ENCODE assay signal across 16 cellular contexts in the genomic region with DNA sequence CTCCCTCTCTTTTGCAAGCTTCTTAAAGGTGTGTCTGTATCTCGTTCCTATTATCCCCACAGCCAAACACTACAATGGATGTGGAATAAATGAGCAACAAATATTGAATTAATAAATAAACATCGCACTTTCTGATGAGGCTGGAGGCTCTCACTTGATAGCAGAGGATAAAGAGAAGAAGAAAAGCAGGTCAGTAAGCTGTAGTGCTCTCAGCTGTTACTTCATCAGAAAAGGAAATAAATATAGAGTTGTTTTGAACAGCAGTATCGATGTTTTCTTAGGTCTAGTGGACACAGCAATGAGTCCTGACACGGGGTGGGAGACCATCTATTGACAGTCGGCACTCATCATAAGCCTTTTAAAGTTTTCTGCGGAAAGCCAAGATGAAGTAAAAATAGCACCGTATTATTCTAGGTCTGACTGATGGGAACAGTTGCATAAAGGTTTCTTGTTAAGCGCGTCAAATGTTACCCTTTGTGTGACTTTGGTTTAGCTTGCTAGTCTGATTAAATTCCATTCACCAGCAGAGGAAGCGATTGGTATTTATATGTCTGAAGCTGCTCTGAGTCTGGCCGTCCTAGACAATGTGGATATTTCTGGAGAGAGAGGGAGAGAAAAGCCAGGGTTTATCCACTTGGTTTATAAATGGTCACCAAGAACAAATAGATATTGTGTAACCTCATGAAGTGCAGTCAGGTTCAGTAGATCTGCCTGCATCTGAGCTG.
DNase-seq lines count a peak whose midpoint lies in the region; ATAC-seq and TF ChIP-seq lines count a peak whose summit lies in the region.
"Had no signal": no experiment of that assay in that cellular context is flagged by ENCODE, and none has a peak within 500 bp of the region (broad histone marks: within the 10 kb centered on the region; RNA-seq: fewer than 3 reads in every experiment).

No MANE protein-coding gene starts in this region.

- no peak overlapping the region for H3K23ac ChIP-seq in mesenchymal stem cell (ENCODE audit: low read length in 2 of 2)

- TF ChIP-seq CTCF in fibroblast of villous mesenchyme (IDR thresholded peaks at IDR 0.05; ENCODE audit: insufficient read depth, low read depth, low read length) (no peak), thoracic aorta (IDR thresholded peaks at IDR 0.05) (no peak)

- no peak overlapping the region for H4K91ac ChIP-seq in mesenchymal stem cell (ENCODE audit: low read length)

- H4K8ac ChIP-seq in mesenchymal stem cell (ENCODE audit: low read length), result no peak overlapping the region

- H3K36me3 ChIP-seq in mesenchymal stem cell (ENCODE audit: control insufficient read depth in 1 of 2, insufficient read depth in 2 of 2, low read depth in 1 of 2, low read length in 2 of 2) (no peaks in the 10 kb centered on the region), thoracic aorta (no peaks in the 10 kb centered on the region)
- H3K36me3 ChIP-seq: BLaER1 treated with 17β-estradiol and CSF1 and Interleukin-3, amounts not matched to agents 10 nM and 100 nM; WERI-Rb-1 had no signal

- no peak overlapping the region for H3K4me3 ChIP-seq in fibroblast of villous mesenchyme (ENCODE audit: low read depth, low read length)
- no peak overlapping the region for H3K4me3 ChIP-seq in mesenchymal stem cell (ENCODE audit: insufficient read depth in 1 of 2, low read depth in 1 of 2, low read length in 2 of 2)
- H3K4me3 ChIP-seq in thoracic aorta, result peak overlapping the region; percentile 28
- H3K4me3 ChIP-seq: BLaER1 treated with 17β-estradiol and CSF1 and Interleukin-3, amounts not matched to agents 10 nM and 100 nM; GM12878 had no signal

- no peak overlapping the region for H3K14ac ChIP-seq in mesenchymal stem cell (ENCODE audit: low read length in 2 of 2)

- H2AFZ ChIP-seq in mesenchymal stem cell (ENCODE audit: low read depth, low read length), result no peak overlapping the region

- no peak overlapping the region for H2BK5ac ChIP-seq in mesenchymal stem cell (ENCODE audit: low read depth, low read length, poor library complexity, severe bottlenecking)

- H3K27me3 ChIP-seq in mesenchymal stem cell (ENCODE audit: control insufficient read depth in 1 of 2, insufficient read depth in 1 of 2, low read length in 2 of 2), result no peaks in the 10 kb centered on the region
- H3K27me3 ChIP-seq in thoracic aorta (replicated peaks; ENCODE audit: insufficient read depth), result no peaks in the 10 kb centered on the region
- H3K27me3 ChIP-seq: BLaER1 treated with 17β-estradiol and CSF1 and Interleukin-3, amounts not matched to agents 10 nM and 100 nM had no signal

- H3K9me3 ChIP-seq in mesenchymal stem cell (ENCODE audit: control insufficient read depth, low read length) (no peaks in the 10 kb centered on the region), thoracic aorta (no peaks in the 10 kb centered on the region)
- H3K9me3 ChIP-seq: BLaER1 treated with 17β-estradiol and CSF1 and Interleukin-3, amounts not matched to agents 10 nM and 100 nM had no signal

- H3K18ac ChIP-seq in mesenchymal stem cell (ENCODE audit: low read depth in 1 of 2, low read length in 2 of 2), result no peak overlapping the region

- no peak overlapping the region for H3K4ac ChIP-seq in mesenchymal stem cell (ENCODE audit: low read depth in 1 of 2, low read length in 2 of 2)

- H3K4me1 ChIP-seq in mesenchymal stem cell (ENCODE audit: control insufficient read depth, insufficient read depth, low read depth, low read length) (peaks cover 6% of the 10 kb centered on the region), thoracic aorta (ENCODE audit: control insufficient read depth in 1 of 2, low read depth in 2 of 2) (peaks cover 23 to 47% of the 10 kb centered on the region in 2 donors)

- no peak overlapping the region for H2BK12ac ChIP-seq in mesenchymal stem cell (ENCODE audit: low read length in 2 of 2)

- DNase-seq in amniotic epithelial cell (ENCODE audit: low read depth) (peak; percentile 47), fibroblast of villous mesenchyme (ENCODE audit: low read depth) (peak; percentile 29), mesenchymal stem cell (peak; percentile 39), thoracic aorta (ENCODE audit: low spot score) (no peak), NCI-H187 (lab: John Stamatoyannopoulos, UW) (no peak), 8988T (no peak), mesenteric fat pad (ENCODE audit: low spot score) (no peak)
- DNase-seq: activated effector memory CD4-positive, alpha-beta T cell treated with Interleukin-2 at 50 U/mL for 16 hours; EL; hippocampal formation; NCI-H1436 treated with DMSO at 0.1 percent for 48 hours; NCI-H510A; WERI-Rb-1 had no signal

- H2BK120ac ChIP-seq in mesenchymal stem cell (ENCODE audit: low read depth, low read length), result no peak overlapping the region

- no peak overlapping the region for H2BK15ac ChIP-seq in mesenchymal stem cell (ENCODE audit: low read depth, poor library complexity, severe bottlenecking)

- H3K4me2 ChIP-seq in mesenchymal stem cell (ENCODE audit: low read length, poor library complexity, severe bottlenecking), result no peak overlapping the region
- H3K4me2 ChIP-seq: BLaER1 treated with 17β-estradiol and CSF1 and Interleukin-3, amounts not matched to agents 10 nM and 100 nM had no signal

- ATAC-seq in thoracic aorta (ENCODE audit: insufficient number of reproducible peaks, low FRiP score, low read depth), result peak; percentile 19
- ATAC-seq: GM12878, Panc1 had no signal

- no peaks in the 10 kb centered on the region for H3K79me1 ChIP-seq in mesenchymal stem cell (replicated peaks; ENCODE audit: low read length, poor library complexity, severe bottlenecking)

- H3K27ac ChIP-seq in mesenchymal stem cell (ENCODE audit: low read length, poor library complexity, severe bottlenecking) (no peak overlapping the region), thoracic aorta (peak overlapping the region; percentile 62)
- H3K27ac ChIP-seq: BLaER1 treated with 17β-estradiol and CSF1 and Interleukin-3, amounts not matched to agents 10 nM and 100 nM; WERI-Rb-1 had no signal

- 92% methylated on average over 10 of the region's 11 CpGs for WGBS in mesenchymal stem cell

- H3K9ac ChIP-seq in mesenchymal stem cell (ENCODE audit: low read length), result no peak overlapping the region
- H3K9ac ChIP-seq: BLaER1 treated with 17β-estradiol and CSF1 and Interleukin-3, amounts not matched to agents 10 nM and 100 nM had no signal

- H2AK5ac ChIP-seq in mesenchymal stem cell (ENCODE audit: low read length, severe bottlenecking), result no peak overlapping the region

Comparison
In these comparisons a context has a peak if more than half of its experiments do, and no peak if none do; other contexts are left out.
1. DNase-seq: peak in amniotic epithelial cell (single experiment), fibroblast of villous mesenchyme (single experiment) and mesenchymal stem cell (single experiment); none in thoracic aorta (single experiment), NCI-H187 (0 of 2), 8988T (single experiment) and mesenteric fat pad (single experiment).